Comparison of ENCODE assay signal across 25 cellular contexts in genomic region chr2:102932521-102932920, GRCh38.
DNase-seq lines count a peak whose midpoint lies in the region; ATAC-seq, FAIRE-seq and TF ChIP-seq lines count a peak whose summit lies in the region.
"Had no signal": no experiment of that assay in that cellular context is flagged by ENCODE, and none has a peak within 500 bp of the region (broad histone marks: within the 10 kb centered on the region; RNA-seq: fewer than 3 reads in every experiment).

No MANE protein-coding gene starts in this region.

- H3K4me1 ChIP-seq in hepatocyte (ENCODE audit: insufficient read depth) (no peaks in the 10 kb centered on the region), upper lobe of right lung (no peaks in the 10 kb centered on the region)
- H3K4me1 ChIP-seq: suprapubic skin, uterus had no signal

- TF ChIP-seq CTCF in hepatocyte (IDR thresholded peaks at IDR 0.05; ENCODE audit: poor library complexity) (no peak), upper lobe of right lung (IDR thresholded peaks at IDR 0.05) (no peak)

- FAIRE-seq in frontal cortex (lab: Jason Lieb, UNC): no peak
- FAIRE-seq: A204.1, GM19239 had no signal

- 45% methylated on average over 6 of the region's 6 CpGs for WGBS in hepatocyte (ENCODE audit: low lambda C conversion rate, missing lambda C conversion rate)

- H3K27ac ChIP-seq in hepatocyte (no peak overlapping the region), upper lobe of right lung (no peak overlapping the region)
- H3K27ac ChIP-seq: dorsolateral prefrontal cortex, suprapubic skin, uterus had no signal

- H2AFZ ChIP-seq in hepatocyte: no peak overlapping the region

- H4K20me1 ChIP-seq in hepatocyte (ENCODE audit: insufficient read depth, poor library complexity, severe bottlenecking): no peaks in the 10 kb centered on the region

- no peak overlapping the region for H3K4me2 ChIP-seq in hepatocyte

- H3K4me3 ChIP-seq in hepatocyte: no peak overlapping the region
- no peak overlapping the region for H3K4me3 ChIP-seq in upper lobe of right lung
- H3K4me3 ChIP-seq: dorsolateral prefrontal cortex, suprapubic skin, uterus had no signal

- DNase-seq in COR-L47 (lab: John Stamatoyannopoulos, UW): peak; percentile 29
- peak; percentile 84 for DNase-seq in NCI-H1105 (lab: John Stamatoyannopoulos, UW)
- DNase-seq in NCI-H748 treated with DMSO at 0.1 percent for 48 hours (lab: John Stamatoyannopoulos, UW): peak; percentile 75
- peak; percentile 22 for DNase-seq in hepatocyte (ENCODE audit: low spot score)
- no peak for DNase-seq in GDM1 (lab: John Stamatoyannopoulos, UW)
- DNase-seq in upper lobe of right lung: no peak
- no peak for DNase-seq in GOT3 (lab: John Stamatoyannopoulos, UW)
- no peak for DNase-seq in frontal cortex (ENCODE audit: low spot score in 2 of 2)
- DNase-seq: activated CD4-positive, alpha-beta memory T cell treated with anti-CD3 and anti-CD28 coated beads for 36 hours; activated gamma-delta T cell; CD8-positive, alpha-beta memory T cell; cerebellar nuclear complex; dorsolateral prefrontal cortex; naive thymus-derived CD8-positive, alpha-beta T cell; NCI-H1694 treated with DMSO at 0.1 percent for 48 hours; NCI-H226; SIG-M5; SW 1271; uterus had no signal

- ATAC-seq in upper lobe of right lung: no peak
- ATAC-seq: HCT116; left lobe of liver; naive thymus-derived CD8-positive, alpha-beta T cell; stimulated activated effector memory CD8-positive, alpha-beta T cell treated with anti-CD3 and anti-CD28 coated beads, Interleukin-12 subunit alpha, Interleukin-12 subunit beta, amount 100 ng/mL, for 72 hours had no signal

- H3K36me3 ChIP-seq in hepatocyte (replicated peaks; ENCODE audit: insufficient read depth, low read depth) (no peaks in the 10 kb centered on the region), upper lobe of right lung (no peaks in the 10 kb centered on the region)
- H3K36me3 ChIP-seq: suprapubic skin, uterus had no signal

- H3K9me2 ChIP-seq in hepatocyte (replicated peaks; ENCODE audit: insufficient read depth): no peaks in the 10 kb centered on the region

- H3K9me3 ChIP-seq in hepatocyte (ENCODE audit: low read depth) (no peaks in the 10 kb centered on the region), upper lobe of right lung (no peaks in the 10 kb centered on the region)
- H3K9me3 ChIP-seq: suprapubic skin, uterus had no signal

- H3K27me3 ChIP-seq in hepatocyte (no peaks in the 10 kb centered on the region), upper lobe of right lung (no peaks in the 10 kb centered on the region)
- H3K27me3 ChIP-seq: suprapubic skin, uterus had no signal

- intact Hi-C loops in upper lobe of right lung (cut with DNase I): no loop called here

- no peaks in the 10 kb centered on the region for H3K79me2 ChIP-seq in hepatocyte

Comparison
In these comparisons a context has a peak if more than half of its experiments do, and no peak if none do; other contexts are left out.
1. DNase-seq: peak in COR-L47 (single experiment), NCI-H1105 (single experiment), NCI-H748 treated with DMSO at 0.1 percent for 48 hours (single experiment) and hepatocyte (single experiment); none in GDM1 (single experiment), upper lobe of right lung (single experiment), GOT3 (single experiment) and frontal cortex (0 of 2).